31 cellular contexts compared by ENCODE assay signal in the genomic region with DNA sequence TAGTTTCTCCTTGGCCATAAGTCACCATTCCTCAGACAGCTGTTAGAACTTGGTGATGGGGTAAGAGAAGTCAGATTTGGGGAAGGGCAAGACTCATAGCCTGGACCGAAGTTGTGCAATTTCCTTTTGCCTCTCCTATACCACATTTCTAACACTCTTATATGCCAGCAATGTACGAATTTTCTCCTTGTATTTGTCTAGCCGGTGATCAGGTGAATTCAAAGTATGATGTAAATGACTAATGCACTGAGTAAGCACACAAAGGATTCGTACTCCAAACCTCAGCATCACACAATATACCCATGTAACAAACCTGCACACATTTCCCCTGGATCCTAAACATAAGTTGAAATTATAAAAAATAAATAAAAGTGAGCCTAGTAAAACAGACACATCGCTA.
"Had no signal": no experiment of that assay in that cellular context is flagged by ENCODE, and none has a peak within 500 bp of the region (broad histone marks: within the 10 kb centered on the region; RNA-seq: fewer than 3 reads in every experiment).

No MANE protein-coding gene starts in this region.

- H3K4me3 Mint-ChIP-seq: activated CD4-positive, alpha-beta T cell treated with anti-CD3 and anti-CD28 coated beads for 36 hours; activated CD4-positive, alpha-beta T cell treated with anti-CD3 and anti-CD28 coated beads, Interleukin-2, amount 10 ng/mL, durations not matched to agents 7 days and 5 days; activated CD8-positive, alpha-beta T cell treated with anti-CD3 and anti-CD28 coated beads, Interleukin-2, amount 10 ng/mL, durations not matched to agents 7 days and 5 days; activated naive CD4-positive, alpha-beta T cell treated with anti-CD3 and anti-CD28 coated beads, Interleukin-2, amount 10 ng/mL, durations not matched to agents 7 days and 5 days; activated naive CD8-positive, alpha-beta T cell; activated naive CD8-positive, alpha-beta T cell treated with anti-CD3 and anti-CD28 coated beads, Interleukin-2, amount 50 U/mL, for 24 hours; activated T-cell treated with anti-CD3 and anti-CD28 coated beads, Interleukin-2, amount 50 U/mL, for 24 hours; brain; central memory CD8-positive, alpha-beta T cell; T-helper 1 cell treated with Interleukin-12 subunit alpha and Interleukin-12 subunit beta and Interleukin-4 antibody, amounts not matched to agents 30 μg/mL and 1 μg/mL, for 36 hours; T-helper 2 cell treated with Interferon-gamma antibody and Interleukin-4, amounts not matched to agents 5 μg/mL and 100 μg/mL, for 36 hours; WTC11 had no signal

- H3K4me1 ChIP-seq: Peyer's patch had no signal

- ATAC-seq: activated CD4-positive, alpha-beta T cell treated with anti-CD3 and anti-CD28 coated beads for 36 hours; activated CD4-positive, CD25-positive, alpha-beta regulatory T cell treated with anti-CD3 and anti-CD28 coated beads, Interleukin-2, amount 50 U/mL, for 24 hours; activated CD8-positive, alpha-beta T cell treated with anti-CD3 and anti-CD28 coated beads, Interleukin-2, amount 10 ng/mL, durations not matched to agents 7 days and 5 days; activated naive CD8-positive, alpha-beta T cell treated with anti-CD3 and anti-CD28 coated beads, Interleukin-2, amount 50 U/mL, for 24 hours; Right ventricle myocardium inferior; SK-N-SH treated with all-trans-retinoic acid at 6 μM for 48 hours; WTC11 had no signal

- H3K27ac ChIP-seq: cardiac muscle cell, Peyer's patch had no signal

- H3K36me3 ChIP-seq: cardiac muscle cell, Peyer's patch had no signal

- DNase-seq: activated CD4-positive, alpha-beta T cell treated with anti-CD3 and anti-CD28 coated beads for 36 hours; activated CD4-positive, alpha-beta T cell treated with anti-CD3 and anti-CD28 coated beads, Interleukin-2, amount 10 ng/mL, durations not matched to agents 7 days and 5 days; activated CD4-positive, alpha-beta T cell treated with anti-CD3 and anti-CD28 coated beads, Interleukin-2, amount 50 U/mL, for 48 hours; activated CD8-positive, alpha-beta T cell treated with anti-CD3 and anti-CD28 coated beads, Interleukin-2, amount 10 ng/mL, durations not matched to agents 7 days and 5 days; activated naive CD4-positive, alpha-beta T cell treated with anti-CD3 and anti-CD28 coated beads, Interleukin-2, amount 10 ng/mL, durations not matched to agents 7 days and 5 days; activated naive CD8-positive, alpha-beta T cell treated with anti-CD3 and anti-CD28 coated beads, Interleukin-2, amount 50 U/mL, for 24 hours; activated T-cell treated with anti-CD3 and anti-CD28 coated beads, Interleukin-2, amount 50 U/mL, for 24 hours; anterior cingulate cortex; Kasumi-1; KG1; MM.1S; NCI-H1105; NCI-H1417 treated with DMSO at 0.1 percent for 48 hours; NCI-H1930; NCI-H2081 treated with DMSO at 0.1 percent for 48 hours; NCI-H226; NCI-H524 treated with DMSO at 0.1 percent for 48 hours; Peyer's patch; RPMI8226; SIG-M5 had no signal

- H3K9me3 ChIP-seq: Peyer's patch had no signal

- H3K9me3 Mint-ChIP-seq: activated naive CD4-positive, alpha-beta T cell treated with anti-CD3 and anti-CD28 coated beads, Interleukin-2, amount 10 ng/mL, durations not matched to agents 7 days and 5 days; activated naive CD8-positive, alpha-beta T cell treated with anti-CD3 and anti-CD28 coated beads, Interleukin-2, amount 50 U/mL, for 24 hours; activated T-helper 2 cell treated with anti-CD3 and anti-CD28 coated beads, Interferon-gamma antibody, Interleukin-2, Interleukin-4, amounts not matched to agents 10 μg/mL and 5 μg/mL and 100 μg/mL, durations not matched to agents 14 hours and 24 hours and 36 hours; brain; T-helper 1 cell treated with Interleukin-12 subunit alpha and Interleukin-12 subunit beta and Interleukin-4 antibody, amounts not matched to agents 30 μg/mL and 1 μg/mL, for 36 hours; WTC11 had no signal

- H3K4me3 ChIP-seq: cardiac muscle cell, Peyer's patch had no signal

- H3K27ac Mint-ChIP-seq: activated CD4-positive, alpha-beta T cell treated with anti-CD3 and anti-CD28 coated beads for 36 hours; activated CD4-positive, alpha-beta T cell treated with anti-CD3 and anti-CD28 coated beads, Interleukin-2, amount 10 ng/mL, durations not matched to agents 7 days and 5 days; activated CD8-positive, alpha-beta T cell treated with anti-CD3 and anti-CD28 coated beads, Interleukin-2, amount 10 ng/mL, durations not matched to agents 7 days and 5 days; activated naive CD4-positive, alpha-beta T cell treated with anti-CD3 and anti-CD28 coated beads, Interleukin-2, amount 10 ng/mL, durations not matched to agents 7 days and 5 days; activated naive CD8-positive, alpha-beta T cell; activated naive CD8-positive, alpha-beta T cell treated with anti-CD3 and anti-CD28 coated beads, Interleukin-2, amount 50 U/mL, for 24 hours; activated T-cell treated with anti-CD3 and anti-CD28 coated beads, Interleukin-2, amount 50 U/mL, for 24 hours; activated T-helper 2 cell treated with anti-CD3 and anti-CD28 coated beads, Interferon-gamma antibody, Interleukin-2, Interleukin-4, amounts not matched to agents 10 μg/mL and 5 μg/mL and 100 μg/mL, durations not matched to agents 14 hours and 24 hours and 36 hours; brain; T-helper 1 cell treated with Interleukin-12 subunit alpha and Interleukin-12 subunit beta and Interleukin-4 antibody, amounts not matched to agents 30 μg/mL and 1 μg/mL, for 36 hours; T-helper 2 cell treated with Interferon-gamma antibody and Interleukin-4, amounts not matched to agents 5 μg/mL and 100 μg/mL, for 36 hours; WTC11 had no signal

- H3K27me3 Mint-ChIP-seq: activated CD4-positive, alpha-beta T cell treated with anti-CD3 and anti-CD28 coated beads for 36 hours; activated CD4-positive, alpha-beta T cell treated with anti-CD3 and anti-CD28 coated beads, Interleukin-2, amount 10 ng/mL, durations not matched to agents 7 days and 5 days; activated naive CD4-positive, alpha-beta T cell treated with anti-CD3 and anti-CD28 coated beads, Interleukin-2, amount 10 ng/mL, durations not matched to agents 7 days and 5 days; activated naive CD8-positive, alpha-beta T cell; activated naive CD8-positive, alpha-beta T cell treated with anti-CD3 and anti-CD28 coated beads, Interleukin-2, amount 50 U/mL, for 24 hours; activated T-cell treated with anti-CD3 and anti-CD28 coated beads, Interleukin-2, amount 50 U/mL, for 24 hours; brain; central memory CD8-positive, alpha-beta T cell had no signal

- H3K4me1 Mint-ChIP-seq: activated CD4-positive, alpha-beta T cell treated with anti-CD3 and anti-CD28 coated beads for 36 hours; activated CD4-positive, alpha-beta T cell treated with anti-CD3 and anti-CD28 coated beads, Interleukin-2, amount 10 ng/mL, durations not matched to agents 7 days and 5 days; activated naive CD4-positive, alpha-beta T cell treated with anti-CD3 and anti-CD28 coated beads, Interleukin-2, amount 10 ng/mL, durations not matched to agents 7 days and 5 days; activated naive CD8-positive, alpha-beta T cell treated with anti-CD3 and anti-CD28 coated beads, Interleukin-2, amount 50 U/mL, for 24 hours; brain; central memory CD8-positive, alpha-beta T cell; WTC11 had no signal

- H3K36me3 Mint-ChIP-seq: activated naive CD4-positive, alpha-beta T cell treated with anti-CD3 and anti-CD28 coated beads, Interleukin-2, amount 10 ng/mL, durations not matched to agents 7 days and 5 days; activated naive CD8-positive, alpha-beta T cell; brain; WTC11 had no signal

- H3K27me3 ChIP-seq: cardiac muscle cell, Peyer's patch had no signal
